ENCODE assay signal across 21 cellular contexts in genomic region chr13:65268009-65268408, GRCh38.
"Had no signal": no experiment of that assay in that cellular context is flagged by ENCODE, and none has a peak within 500 bp of the region (broad histone marks: within the 10 kb centered on the region; RNA-seq: fewer than 3 reads in every experiment).

No MANE protein-coding gene starts in this region.

- H3K4me2 ChIP-seq: PC-9 had no signal

- H3K4me3 ChIP-seq: PC-9, Peyer's patch, SJSA1, SK-N-MC had no signal

- DNase-seq: IMR-90, Kasumi-1, KG1, NCI-H1092, NCI-H1436 treated with DMSO at 0.1 percent for 48 hours, NCI-H1694, NCI-H187 treated with DMSO at 0.1 percent for 48 hours, NCI-H2029 treated with DMSO at 0.1 percent for 48 hours, NCI-H2171, NCI-H226, NCI-H446, NCI-H510A, NCI-H524 treated with DMSO at 0.1 percent for 48 hours, NCI-H774, PC-9, Peyer's patch, Right ventricle myocardium superior, SIG-M5 had no signal

- H3K27ac ChIP-seq: PC-9, Peyer's patch, SJSA1, SK-N-MC had no signal

- ATAC-seq: HepG2 had no signal

- H3K4me1 ChIP-seq: Peyer's patch, SJSA1 had no signal

- H3K27me3 ChIP-seq: Peyer's patch, SJSA1 had no signal

- H3K36me3 ChIP-seq: Peyer's patch, SJSA1 had no signal

- H2AFZ ChIP-seq: PC-9 had no signal
